In genomic region chr17:1484586-1485310, GRCh38 we compare ENCODE assay signal across 1 cellular context.
TF ChIP-seq lines count a peak whose summit lies in the region.

No MANE protein-coding gene starts in this region.

TF ChIP-seq in K562, 482 proteins besides CTCF, POLR2A, EP300 and RAD21 (continued from another document and continues in another):
- peak; percentile 78 for TF ChIP-seq PRDM10 (IDR thresholded peaks at IDR 0.05; ENCODE audit: partially characterized antibody)
- no peak for TF ChIP-seq HINFP (tag; conservative IDR thresholded peaks at IDR 0.05; ENCODE audit: low read depth)
- peak in 1 of 2 experiments; percentile 18 for TF ChIP-seq E2F6 (IDR thresholded peaks at IDR 0.05; ENCODE audit: borderline replicate concordance in 1 of 2, extremely low read depth in 1 of 2, insufficient read depth in 1 of 2, insufficient read length in 1 of 2, low read depth in 1 of 2, low read length in 1 of 2, poor library complexity in 1 of 2, severe bottlenecking in 1 of 2)
- TF ChIP-seq POLR2AphosphoS5 (IDR thresholded peaks at IDR 0.05; ENCODE audit: control insufficient read depth, insufficient read depth, low read depth, low read length) = peak; percentile 31; the same call in 1 of the 2 replicates
- TF ChIP-seq ATF4 (CRISPR knock-in tag; IDR thresholded peaks at IDR 0.05) = no peak
- no peak for TF ChIP-seq NFRKB (IDR thresholded peaks at IDR 0.05; ENCODE audit: low read depth)
- no peak for TF ChIP-seq BACH1 (tag; IDR thresholded peaks at IDR 0.05)
- no peak for TF ChIP-seq KDM5B (IDR thresholded peaks at IDR 0.05; ENCODE audit: insufficient replicate concordance, low read depth, low read length)
- no peak for TF ChIP-seq ARID3B (CRISPR knock-in tag; IDR thresholded peaks at IDR 0.05; ENCODE audit: borderline replicate concordance)
- TF ChIP-seq CLOCK (CRISPR knock-in tag; IDR thresholded peaks at IDR 0.05; ENCODE audit: borderline replicate concordance) = no peak
- no peak for TF ChIP-seq HCFC1 (IDR thresholded peaks at IDR 0.05; ENCODE audit: low read depth, low read length)
- TF ChIP-seq ZNF277 (CRISPR knock-in tag; IDR thresholded peaks at IDR 0.05; ENCODE audit: borderline replicate concordance) = no peak
- TF ChIP-seq HOXB6 (CRISPR knock-in tag; IDR thresholded peaks at IDR 0.05; ENCODE audit: borderline replicate concordance) = no peak
- TF ChIP-seq FUS (optimal IDR thresholded peaks at IDR 0.05; ENCODE audit: low read depth, low read length) = no peak
- TF ChIP-seq JUND (IDR thresholded peaks at IDR 0.05; ENCODE audit: borderline replicate concordance, low read depth, low read length) = no peak
- no peak for TF ChIP-seq JUND (tag; IDR thresholded peaks at IDR 0.05; ENCODE audit: borderline replicate concordance, low read depth, low read length)
- TF ChIP-seq KHSRP (IDR thresholded peaks at IDR 0.05) = no peak
- no peak for TF ChIP-seq ZKSCAN3 (CRISPR knock-in tag; IDR thresholded peaks at IDR 0.05)
- peak; percentile 64; the same call in 1 of the 2 replicates for TF ChIP-seq ARID4B (CRISPR knock-in tag; IDR thresholded peaks at IDR 0.05)
- TF ChIP-seq HNRNPL (IDR thresholded peaks at IDR 0.05; ENCODE audit: low read depth, low read length) = no peak
- 0 out of 2 replicates have a peak, but pooled peaks have one; percentile 22 for TF ChIP-seq GABPB1 (CRISPR knock-in tag; IDR thresholded peaks at IDR 0.05)
- no peak for TF ChIP-seq ZNF212 (CRISPR knock-in tag; IDR thresholded peaks at IDR 0.05)
- TF ChIP-seq CTCFL (IDR thresholded peaks at IDR 0.05; ENCODE audit: borderline replicate concordance, insufficient read depth, low read depth, low read length, poor library complexity, severe bottlenecking) = peak; percentile 8
- TF ChIP-seq RNF219 (CRISPR knock-in tag; IDR thresholded peaks at IDR 0.05) = no peak
- TF ChIP-seq NFIX (CRISPR knock-in tag; IDR thresholded peaks at IDR 0.05; ENCODE audit: low read depth) = no peak
- no peak for TF ChIP-seq ZNF431 (CRISPR knock-in tag; IDR thresholded peaks at IDR 0.05)
- no peak for TF ChIP-seq PCBP2 (IDR thresholded peaks at IDR 0.05; ENCODE audit: low read depth, low read length, poor library complexity, severe bottlenecking)
- TF ChIP-seq NCOA6 (IDR thresholded peaks at IDR 0.05) = no peak
- no peak for TF ChIP-seq NR4A1 (CRISPR knock-in tag; IDR thresholded peaks at IDR 0.05)
- TF ChIP-seq NR4A1 (tag; IDR thresholded peaks at IDR 0.05) = no peak
- no peak for TF ChIP-seq ZNF512 (tag; IDR thresholded peaks at IDR 0.05)
